ENCODE assay signal across 18 cellular contexts in the genomic region with DNA sequence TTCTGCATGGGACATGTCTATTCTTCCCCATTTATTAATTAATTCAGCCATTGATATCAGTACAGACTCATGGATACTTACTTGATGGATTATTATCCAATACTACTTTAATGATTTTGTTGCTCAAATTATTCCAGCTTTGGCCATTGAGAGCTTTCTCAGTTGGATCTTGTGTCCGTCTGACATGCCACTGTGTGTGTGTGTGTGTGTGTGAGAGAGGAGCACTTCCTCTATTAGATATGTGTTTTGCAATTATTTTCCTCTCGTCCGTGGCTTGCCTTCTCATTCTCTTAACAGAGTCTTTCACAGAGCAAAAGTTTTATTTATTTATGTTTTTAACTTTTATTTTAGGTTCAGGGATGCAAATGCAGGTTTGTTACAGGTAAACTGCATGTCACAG.
"Had no signal": no experiment of that assay in that cellular context is flagged by ENCODE, and none has a peak within 500 bp of the region (broad histone marks: within the 10 kb centered on the region; RNA-seq: fewer than 3 reads in every experiment).

No MANE protein-coding gene starts in this region.

- H3K4me1 ChIP-seq: ascending aorta had no signal

- H3K27ac ChIP-seq: ascending aorta, sigmoid colon, VCaP had no signal

- FAIRE-seq: bronchial epithelial cell, endometrium had no signal

- DNase-seq: activated CD8-positive, alpha-beta memory T cell treated with anti-CD3 and anti-CD28 coated beads, Interleukin-2, amount 50 U/mL, for 4 hours; activated CD8-positive, alpha-beta T cell treated with anti-CD3 and anti-CD28 coated beads for 36 hours; activated naive CD4-positive, alpha-beta T cell treated with Interleukin-2 at 50 U/mL for 16 hours; activated naive CD8-positive, alpha-beta T cell treated with anti-CD3 and anti-CD28 coated beads, Interleukin-2, amount 50 U/mL, for 24 hours; immature natural killer cell; left cardiac atrium; occipital lobe; sigmoid colon; stimulated activated CD4-positive, alpha-beta T cell treated with anti-CD3 and anti-CD28 coated beads, Interleukin-2, amount 100 ng/mL, for 24 hours; stimulated activated naive CD4-positive, alpha-beta T cell treated with Interleukin-2 at 50 U/mL for 16 hours; T-helper 2 cell had no signal

- H3K27me3 ChIP-seq: ascending aorta, sigmoid colon had no signal

- ATAC-seq: activated CD8-positive, alpha-beta T cell treated with anti-CD3 and anti-CD28 coated beads for 36 hours; activated naive CD8-positive, alpha-beta T cell treated with anti-CD3 and anti-CD28 coated beads, Interleukin-2, amount 50 U/mL, for 24 hours; esophagus mucosa; left cardiac atrium; mucosa of descending colon; natural killer cell treated with Interleukin-12 subunit alpha and Interleukin-12 subunit beta and Interleukin-15 and Interleukin-18, amount 100 ng/mL, for 72 hours had no signal

- H3K9me3 ChIP-seq: mucosa of descending colon, sigmoid colon had no signal

- H3K36me3 ChIP-seq: ascending aorta, sigmoid colon had no signal

- H3K4me3 ChIP-seq: ascending aorta, mucosa of descending colon, sigmoid colon had no signal
